In genomic region chr6:34308483-34308882, GRCh38 we compare ENCODE assay signal across 1 cellular context.
TF ChIP-seq lines count a peak whose summit lies in the region.

No MANE protein-coding gene starts in this region.

TF ChIP-seq in HepG2, 621 proteins besides CTCF, POLR2A, EP300 and RAD21:
- TF ChIP-seq CSRNP2 (CRISPR knock-in tag; conservative IDR thresholded peaks at IDR 0.05; ENCODE audit: low read depth) = no peak
- peak; percentile 43 for TF ChIP-seq ATF7 (IDR thresholded peaks at IDR 0.05)
- TF ChIP-seq ATF7 (CRISPR knock-in tag; IDR thresholded peaks at IDR 0.05) = no peak
- no peak for TF ChIP-seq ZNF615 (CRISPR knock-in tag; IDR thresholded peaks at IDR 0.05; ENCODE audit: borderline replicate concordance)
- TF ChIP-seq ZNF10 (CRISPR knock-in tag; IDR thresholded peaks at IDR 0.05; ENCODE audit: borderline replicate concordance, low read depth) = no peak
